Comparison of ENCODE assay signal across 23 cellular contexts in the genomic region with DNA sequence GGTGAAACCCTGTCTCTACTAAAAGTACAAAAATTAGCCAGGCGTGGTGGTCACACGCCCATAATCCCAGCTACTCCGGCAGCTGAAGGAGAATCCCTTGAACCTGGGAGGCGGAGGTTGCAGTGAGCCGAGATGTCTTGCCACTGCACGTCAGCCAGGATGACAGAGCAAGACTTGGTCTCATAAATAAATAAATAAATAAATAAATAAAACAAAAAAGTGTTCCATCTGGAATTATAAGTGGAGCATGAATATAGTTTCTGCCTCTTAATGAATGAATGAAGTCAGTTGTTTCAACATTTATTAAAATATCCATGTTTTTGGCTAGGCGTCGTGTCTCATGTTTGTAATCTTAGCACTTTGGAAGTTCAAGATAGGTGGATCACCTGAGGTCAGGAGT.
"Had no signal": no experiment of that assay in that cellular context is flagged by ENCODE, and none has a peak within 500 bp of the region (broad histone marks: within the 10 kb centered on the region; RNA-seq: fewer than 3 reads in every experiment).

No MANE protein-coding gene starts in this region.

- H3K9me3 Mint-ChIP-seq: dendritic cell treated with granulocyte-macrophage colony-stimulating factor and Interleukin-4, amounts not matched to agents 40 ng/mL and 50 ng/mL, for 4 days; effector memory CD8-positive, alpha-beta T cell had no signal

- H3K36me3 ChIP-seq: colonic mucosa, gastrocnemius medialis had no signal

- H3K27ac Mint-ChIP-seq: dendritic cell treated with granulocyte-macrophage colony-stimulating factor and Interleukin-4, amounts not matched to agents 40 ng/mL and 50 ng/mL, for 4 days; endodermal cell had no signal

- H3K27me3 Mint-ChIP-seq: dendritic cell treated with granulocyte-macrophage colony-stimulating factor and Interleukin-4, amounts not matched to agents 40 ng/mL and 50 ng/mL, for 4 days; effector memory CD8-positive, alpha-beta T cell had no signal

- H3K27me3 ChIP-seq: colonic mucosa, dorsolateral prefrontal cortex, esophagus muscularis mucosa, esophagus squamous epithelium, foreskin keratinocyte, gastrocnemius medialis, gastroesophageal sphincter, heart left ventricle, heart right ventricle had no signal

- H3K4me1 ChIP-seq: colonic mucosa, esophagus muscularis mucosa, esophagus squamous epithelium, foreskin keratinocyte, gastrocnemius medialis, gastroesophageal sphincter had no signal

- H3K27ac ChIP-seq: colonic mucosa, coronary artery, dorsolateral prefrontal cortex, epithelial cell of prostate, esophagus muscularis mucosa, esophagus squamous epithelium, foreskin keratinocyte, gastrocnemius medialis, gastroesophageal sphincter, heart left ventricle, heart right ventricle had no signal

- H3K9me3 ChIP-seq: colonic mucosa, esophagus muscularis mucosa, esophagus squamous epithelium, gastrocnemius medialis, gastroesophageal sphincter, heart left ventricle, heart right ventricle had no signal

- DNase-seq: colonic mucosa; cortex of kidney; dermis blood vessel endothelial cell; dorsolateral prefrontal cortex; effector CD4-positive, alpha-beta T cell; effector CD8-positive, alpha-beta T cell; effector memory CD4-positive, alpha-beta T cell; effector memory CD8-positive, alpha-beta T cell; endodermal cell; erythroblast; esophagus squamous epithelium; foreskin fibroblast; foreskin keratinocyte; foreskin melanocyte; gastrocnemius medialis; glutamatergic neuron; heart left ventricle; heart right ventricle had no signal

- H3K4me3 Mint-ChIP-seq: dendritic cell treated with granulocyte-macrophage colony-stimulating factor and Interleukin-4, amounts not matched to agents 40 ng/mL and 50 ng/mL, for 4 days; effector memory CD8-positive, alpha-beta T cell; endodermal cell had no signal

- H3K4me3 ChIP-seq: colonic mucosa, coronary artery, dorsolateral prefrontal cortex, esophagus muscularis mucosa, esophagus squamous epithelium, gastrocnemius medialis, gastroesophageal sphincter, heart left ventricle, heart right ventricle had no signal
